Comparison of ENCODE assay signal across 8 cellular contexts in genomic region chr10:72784551-72785421, GRCh38.
DNase-seq lines count a peak whose midpoint lies in the region; ATAC-seq and TF ChIP-seq lines count a peak whose summit lies in the region.

No MANE protein-coding gene starts in this region.

- H3K27ac ChIP-seq in H9 (ENCODE audit: insufficient read length, low read depth, low read length) (peak overlapping the region; percentile 69), hepatocyte (no peak overlapping the region), sigmoid colon (peak overlapping the region in 2 of 4 donors; percentile 5 to 35)

- no peak for DNase-seq in H9
- peak; percentile 33 for DNase-seq in amniotic stem cell (lab: John Stamatoyannopoulos, UW)
- DNase-seq in hepatocyte (ENCODE audit: low spot score) = peak; percentile 51
- peak; percentile 65 for DNase-seq in sigmoid colon
- DNase-seq in activated CD8-positive, alpha-beta memory T cell treated with anti-CD3 and anti-CD28 coated beads, Interleukin-2, amount 50 U/mL, for 4 hours = no peak
- no peak for DNase-seq in activated effector memory CD4-positive, alpha-beta T cell treated with anti-CD3 and anti-CD28 coated beads, Interleukin-2, amount 50 U/mL, for 16 hours
- DNase-seq in NCI-H345 treated with DMSO at 0.1 percent for 48 hours (lab: John Stamatoyannopoulos, UW; ENCODE audit: unreplicated experiment) = no peak

- no peak overlapping the region for H2BK20ac ChIP-seq in H9 (ENCODE audit: low read depth, low read length, poor library complexity, severe bottlenecking)

- H2BK15ac ChIP-seq in H9 (ENCODE audit: low read depth, low read length) = no peak overlapping the region

- H3K79me2 ChIP-seq in H9 (ENCODE audit: insufficient read depth, low read length) = no peaks in the 10 kb centered on the region
- H3K79me2 ChIP-seq in hepatocyte = peaks cover 65% of the 10 kb centered on the region

- H4K5ac ChIP-seq in H9 (ENCODE audit: insufficient read length, low read depth, low read length) = no peak overlapping the region

- peak overlapping the region; percentile 54 for H2AK5ac ChIP-seq in H9 (ENCODE audit: insufficient read length, low read length)

- no peak for TF ChIP-seq POLR2A in sigmoid colon (IDR thresholded peaks at IDR 0.05)

- H3K23ac ChIP-seq in H9 (ENCODE audit: insufficient read length, low read depth, low read length) = no peak overlapping the region

- H3K36me3 Mint-ChIP-seq in H9 (ENCODE audit: insufficient read depth in 1 of 3, low read depth in 3 of 3) = 0 out of 7 replicates have a peak, but pooled peaks cover 0 to 4% (median 0%) of the 10 kb centered on the region in 3 experiments

- peaks cover 44 to 53% of the 10 kb centered on the region in 2 experiments for H3K4me1 Mint-ChIP-seq in H9

- H3K36me3 ChIP-seq in hepatocyte (replicated peaks; ENCODE audit: insufficient read depth, low read depth) = no peaks in the 10 kb centered on the region
- H3K36me3 ChIP-seq in sigmoid colon = no peaks in the 10 kb centered on the region

- H3K9me2 ChIP-seq in hepatocyte (replicated peaks; ENCODE audit: insufficient read depth) = no peaks in the 10 kb centered on the region

- no peak overlapping the region for H4K8ac ChIP-seq in H9 (replicated peaks; ENCODE audit: insufficient read length, low read depth, low read length)

- H3K9me3 Mint-ChIP-seq in H9 = no peaks in the 10 kb centered on the region

- H3K18ac ChIP-seq in H9 (ENCODE audit: insufficient read length, low read depth, low read length) = no peak overlapping the region

- H3K9me3 ChIP-seq in H9 (ENCODE audit: control insufficient read depth, low read depth, low read length) (no peaks in the 10 kb centered on the region), hepatocyte (ENCODE audit: low read depth) (no peaks in the 10 kb centered on the region), sigmoid colon (no peaks in the 10 kb centered on the region)

- ATAC-seq in GM18858 (IDR thresholded peaks at IDR 0.05; ENCODE audit: unreplicated experiment) = no peak

- no peaks in the 10 kb centered on the region for H4K20me1 ChIP-seq in H9 (ENCODE audit: control insufficient read depth, insufficient read depth, insufficient read length)
- H4K20me1 ChIP-seq in hepatocyte (ENCODE audit: insufficient read depth, poor library complexity, severe bottlenecking) = no peaks in the 10 kb centered on the region

- 0 out of 3 replicates have a peak, but pooled peaks have one; percentile 27 for TF ChIP-seq CTCF in H9 (conservative IDR thresholded peaks at IDR 0.05)
- TF ChIP-seq CTCF in hepatocyte (IDR thresholded peaks at IDR 0.05; ENCODE audit: poor library complexity) = no peak
- no peak for TF ChIP-seq CTCF in sigmoid colon (IDR thresholded peaks at IDR 0.05)

- no CpG with 5 or more reads among the region's 7 CpGs for WGBS in H9 (ENCODE audit: extremely low coverage, insufficient read length, low lambda C conversion rate)
- WGBS in hepatocyte (ENCODE audit: low lambda C conversion rate, missing lambda C conversion rate) = 73% methylated on average over 7 of the region's 7 CpGs
- WGBS in sigmoid colon, 2 donors = 75 to 81% methylated on average over 7 of the region's 7 CpGs

- intact Hi-C loops in sigmoid colon (cut with DNase I) = no loop called here

- H3K14ac ChIP-seq in H9 (ENCODE audit: insufficient read depth, low read length) = no peak overlapping the region

- H3K4me3 Mint-ChIP-seq in H9 = peak overlapping the region in 1 of 2 experiments; percentile 19; a peak in 3 of 5 replicates

- no peak overlapping the region for H3T11ph ChIP-seq in H9 (ENCODE audit: low read length)

- H3K23me2 ChIP-seq in H9 (ENCODE audit: insufficient read length, low read depth, low read length, poor library complexity, severe bottlenecking) = no peaks in the 10 kb centered on the region

- H3K27me3 ChIP-seq in H9 (ENCODE audit: insufficient read depth, low read length) (no peaks in the 10 kb centered on the region), hepatocyte (no peaks in the 10 kb centered on the region), sigmoid colon (no peaks in the 10 kb centered on the region)

- H3K4me3 ChIP-seq in hepatocyte (no peak overlapping the region), sigmoid colon (no peak overlapping the region)

- no peak overlapping the region for H3K56ac ChIP-seq in H9 (ENCODE audit: insufficient read length, low read depth, low read length)

- H2AFZ ChIP-seq in H9 (ENCODE audit: low read length) (no peak overlapping the region), hepatocyte (no peak overlapping the region)

- no peaks in the 10 kb centered on the region for H3K79me1 ChIP-seq in H9 (ENCODE audit: insufficient read depth, low read depth, low read length, poor library complexity, severe bottlenecking)

- peaks cover 18% of the 10 kb centered on the region; the same call in 1 of the 2 replicates for H3K4me1 ChIP-seq in H9 (ENCODE audit: insufficient read depth, low read length)
- H3K4me1 ChIP-seq in hepatocyte (ENCODE audit: insufficient read depth) = peaks cover 3% of the 10 kb centered on the region
- peaks cover 0 to 28% (median 17%) of the 10 kb centered on the region in 4 donors for H3K4me1 ChIP-seq in sigmoid colon

- H3K27ac Mint-ChIP-seq in H9 = peak overlapping the region; percentile 90 to 95 (median 92)

- H3K4me2 ChIP-seq in H9 (ENCODE audit: insufficient read depth, insufficient read length, low read length) = peak overlapping the region; percentile 31
- peak overlapping the region; percentile 22 for H3K4me2 ChIP-seq in hepatocyte

- TF ChIP-seq EP300 in sigmoid colon (IDR thresholded peaks at IDR 0.05) = no peak

- no peak overlapping the region for H2BK12ac ChIP-seq in H9 (ENCODE audit: insufficient read length, low read depth, low read length)

- H3K4ac ChIP-seq in H9 (ENCODE audit: low read depth, low read length) = no peak overlapping the region

- peak overlapping the region; percentile 2 for H3K9ac ChIP-seq in H9 (ENCODE audit: extremely low read depth, insufficient read length, low read length)

- no peaks in the 10 kb centered on the region for H3K27me3 Mint-ChIP-seq in H9 (ENCODE audit: low read depth)

- no peak overlapping the region for H2BK120ac ChIP-seq in H9 (ENCODE audit: low read depth, low read length, poor library complexity, severe bottlenecking)

- no peak overlapping the region for H2BK5ac ChIP-seq in H9 (ENCODE audit: insufficient read length, low read length)

- H4K91ac ChIP-seq in H9 (ENCODE audit: insufficient read length, low read depth, low read length) = no peak overlapping the region

Comparison
In these comparisons a context has a peak if more than half of its experiments do, and no peak if none do; other contexts are left out.
1. DNase-seq: peak in amniotic stem cell (single experiment), hepatocyte (single experiment) and sigmoid colon (single experiment); none in H9 (single experiment), activated CD8-positive, alpha-beta memory T cell treated with anti-CD3 and anti-CD28 coated beads, Interleukin-2, amount 50 U/mL, for 4 hours (single experiment), activated effector memory CD4-positive, alpha-beta T cell treated with anti-CD3 and anti-CD28 coated beads, Interleukin-2, amount 50 U/mL, for 16 hours (single experiment) and NCI-H345 treated with DMSO at 0.1 percent for 48 hours (single experiment).